Comparison of ENCODE assay signal across 1 cellular context in genomic region chr20:31720486-31721407, GRCh38.
TF ChIP-seq lines count a peak whose summit lies in the region.

No MANE protein-coding gene starts in this region.

TF ChIP-seq in HepG2, 621 proteins besides CTCF, POLR2A, EP300 and RAD21 (continues in another document):
- TF ChIP-seq MXI1 (IDR thresholded peaks at IDR 0.05; ENCODE audit: borderline replicate concordance, low read depth, low read length), result peak; percentile 86; the same call in 2 of the 3 replicates
- TF ChIP-seq ZNF615 (CRISPR knock-in tag; IDR thresholded peaks at IDR 0.05; ENCODE audit: borderline replicate concordance), result 0 out of 2 replicates have a peak, but pooled peaks have one; percentile 21
- 0 out of 2 replicates have a peak, but pooled peaks have one; percentile 17 for TF ChIP-seq FOXC1 (CRISPR knock-in tag; IDR thresholded peaks at IDR 0.05; ENCODE audit: borderline replicate concordance)
- peak; percentile 70 for TF ChIP-seq ZNF501 (CRISPR knock-in tag; IDR thresholded peaks at IDR 0.05)
- TF ChIP-seq HOXD1 (CRISPR knock-in tag; IDR thresholded peaks at IDR 0.05), result peak; percentile 86
- no peak for TF ChIP-seq ZNF780A (CRISPR knock-in tag; IDR thresholded peaks at IDR 0.05)
- TF ChIP-seq PAX8 (CRISPR knock-in tag; IDR thresholded peaks at IDR 0.05; ENCODE audit: borderline replicate concordance), result no peak
- peak; percentile 71; the same call in 1 of the 2 replicates for TF ChIP-seq ZNF878 (CRISPR knock-in tag; IDR thresholded peaks at IDR 0.05)
- peak; percentile 61; the same call in 1 of the 2 replicates for TF ChIP-seq ELF4 (CRISPR knock-in tag; IDR thresholded peaks at IDR 0.05; ENCODE audit: borderline replicate concordance)
- 0 out of 2 replicates have a peak, but pooled peaks have one; percentile 12 for TF ChIP-seq GZF1 (CRISPR knock-in tag; IDR thresholded peaks at IDR 0.05)
- no peak for TF ChIP-seq FIP1L1 (IDR thresholded peaks at IDR 0.05; ENCODE audit: borderline replicate concordance, insufficient read depth, low read depth, low read length)
- TF ChIP-seq ZNF713 (CRISPR knock-in tag; IDR thresholded peaks at IDR 0.05), result no peak; the same call in 1 of the 2 replicates
- TF ChIP-seq, protein P1, sequence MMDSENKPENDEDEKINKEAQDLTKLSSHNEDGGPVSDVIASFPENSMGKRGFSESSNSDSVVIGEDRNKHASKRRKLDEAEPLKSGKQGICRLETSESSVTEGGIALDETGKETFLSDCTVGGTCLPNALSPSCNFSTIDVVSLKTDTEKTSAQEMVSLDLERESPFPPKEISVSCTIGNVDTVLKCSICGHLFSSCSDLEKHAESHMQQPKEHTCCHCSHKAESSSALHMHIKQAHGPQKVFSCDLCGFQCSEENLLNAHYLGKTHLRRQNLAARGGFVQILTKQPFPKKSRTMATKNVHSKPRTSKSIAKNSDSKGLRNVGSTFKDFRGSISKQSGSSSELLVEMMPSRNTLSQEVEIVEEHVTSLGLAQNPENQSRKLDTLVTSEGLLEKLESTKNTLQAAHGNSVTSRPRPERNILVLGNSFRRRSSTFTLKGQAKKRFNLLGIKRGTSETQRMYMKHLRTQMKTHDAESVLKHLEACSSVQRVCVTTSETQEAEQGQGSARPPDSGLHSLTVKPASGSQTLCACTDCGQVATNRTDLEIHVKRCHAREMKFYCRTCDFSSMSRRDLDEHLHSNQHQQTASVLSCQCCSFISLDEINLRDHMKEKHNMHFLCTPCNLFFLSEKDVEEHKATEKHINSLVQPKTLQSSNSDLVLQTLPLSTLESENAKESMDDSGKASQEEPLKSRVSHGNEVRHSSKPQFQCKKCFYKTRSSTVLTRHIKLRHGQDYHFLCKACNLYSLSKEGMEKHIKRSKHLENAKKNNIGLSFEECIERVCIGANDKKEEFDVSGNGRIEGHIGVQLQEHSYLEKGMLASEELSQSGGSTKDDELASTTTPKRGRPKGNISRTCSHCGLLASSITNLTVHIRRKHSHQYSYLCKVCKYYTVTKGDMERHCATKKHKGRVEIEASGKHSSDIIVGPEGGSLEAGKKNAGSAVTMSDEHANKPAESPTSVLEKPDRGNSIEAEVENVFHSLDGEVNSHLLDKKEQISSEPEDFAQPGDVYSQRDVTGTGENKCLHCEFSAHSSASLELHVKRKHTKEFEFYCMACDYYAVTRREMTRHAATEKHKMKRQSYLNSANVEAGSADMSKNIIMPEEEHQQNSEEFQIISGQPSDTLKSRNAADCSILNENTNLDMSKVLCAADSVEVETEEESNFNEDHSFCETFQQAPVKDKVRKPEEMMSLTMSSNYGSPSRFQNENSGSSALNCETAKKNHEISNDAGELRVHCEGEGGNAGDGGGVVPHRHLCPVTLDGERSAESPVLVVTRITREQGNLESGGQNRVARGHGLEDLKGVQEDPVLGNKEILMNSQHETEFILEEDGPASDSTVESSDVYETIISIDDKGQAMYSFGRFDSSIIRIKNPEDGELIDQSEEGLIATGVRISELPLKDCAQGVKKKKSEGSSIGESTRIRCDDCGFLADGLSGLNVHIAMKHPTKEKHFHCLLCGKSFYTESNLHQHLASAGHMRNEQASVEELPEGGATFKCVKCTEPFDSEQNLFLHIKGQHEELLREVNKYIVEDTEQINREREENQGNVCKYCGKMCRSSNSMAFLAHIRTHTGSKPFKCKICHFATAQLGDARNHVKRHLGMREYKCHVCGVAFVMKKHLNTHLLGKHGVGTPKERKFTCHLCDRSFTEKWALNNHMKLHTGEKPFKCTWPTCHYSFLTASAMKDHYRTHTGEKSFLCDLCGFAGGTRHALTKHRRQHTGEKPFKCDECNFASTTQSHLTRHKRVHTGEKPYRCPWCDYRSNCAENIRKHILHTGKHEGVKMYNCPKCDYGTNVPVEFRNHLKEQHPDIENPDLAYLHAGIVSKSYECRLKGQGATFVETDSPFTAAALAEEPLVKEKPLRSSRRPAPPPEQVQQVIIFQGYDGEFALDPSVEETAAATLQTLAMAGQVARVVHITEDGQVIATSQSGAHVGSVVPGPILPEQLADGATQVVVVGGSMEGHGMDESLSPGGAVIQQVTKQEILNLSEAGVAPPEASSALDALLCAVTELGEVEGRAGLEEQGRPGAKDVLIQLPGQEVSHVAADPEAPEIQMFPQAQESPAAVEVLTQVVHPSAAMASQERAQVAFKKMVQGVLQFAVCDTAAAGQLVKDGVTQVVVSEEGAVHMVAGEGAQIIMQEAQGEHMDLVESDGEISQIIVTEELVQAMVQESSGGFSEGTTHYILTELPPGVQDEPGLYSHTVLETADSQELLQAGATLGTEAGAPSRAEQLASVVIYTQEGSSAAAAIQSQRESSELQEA (CRISPR knock-in tag; IDR thresholded peaks at IDR 0.05; ENCODE audit: not compliant biosample characterization), result no peak
- no peak for TF ChIP-seq ZNF33B (CRISPR knock-in tag; IDR thresholded peaks at IDR 0.05)
- TF ChIP-seq XBP1 (CRISPR knock-in tag; IDR thresholded peaks at IDR 0.05), result peak; percentile 17; the same call in 1 of the 2 replicates
- TF ChIP-seq, protein P2, sequence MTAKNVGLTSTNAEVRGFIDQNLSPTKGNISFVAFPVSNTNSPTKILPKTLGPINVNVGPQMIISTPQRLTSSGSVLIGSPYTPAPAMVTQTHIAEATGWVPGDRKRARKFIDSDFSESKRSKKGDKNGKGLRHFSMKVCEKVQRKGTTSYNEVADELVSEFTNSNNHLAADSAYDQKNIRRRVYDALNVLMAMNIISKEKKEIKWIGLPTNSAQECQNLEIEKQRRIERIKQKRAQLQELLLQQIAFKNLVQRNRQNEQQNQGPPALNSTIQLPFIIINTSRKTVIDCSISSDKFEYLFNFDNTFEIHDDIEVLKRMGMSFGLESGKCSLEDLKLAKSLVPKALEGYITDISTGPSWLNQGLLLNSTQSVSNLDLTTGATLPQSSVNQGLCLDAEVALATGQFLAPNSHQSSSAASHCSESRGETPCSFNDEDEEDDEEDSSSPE (CRISPR knock-in tag; IDR thresholded peaks at IDR 0.05), result peak; percentile 63
- peak; percentile 77 for TF ChIP-seq ONECUT2 (CRISPR knock-in tag; IDR thresholded peaks at IDR 0.05)
- TF ChIP-seq ZNF558 (CRISPR knock-in tag; IDR thresholded peaks at IDR 0.05; ENCODE audit: borderline replicate concordance), result no peak
- TF ChIP-seq HNF1A (IDR thresholded peaks at IDR 0.05; ENCODE audit: low read depth), result peak; percentile 65
- peak; percentile 88 for TF ChIP-seq HNF1A (CRISPR knock-in tag; IDR thresholded peaks at IDR 0.05; ENCODE audit: borderline replicate concordance)
- no peak for TF ChIP-seq CBX2 (IDR thresholded peaks at IDR 0.05; ENCODE audit: low read depth, low read length)
- peak; percentile 69; the same call in 1 of the 2 replicates for TF ChIP-seq CBX2 (CRISPR knock-in tag; IDR thresholded peaks at IDR 0.05; ENCODE audit: low read depth)
- no peak for TF ChIP-seq ZNF883 (CRISPR knock-in tag; IDR thresholded peaks at IDR 0.05; ENCODE audit: not compliant biosample characterization)
- TF ChIP-seq ZNF597 (CRISPR knock-in tag; IDR thresholded peaks at IDR 0.05), result no peak
- TF ChIP-seq CSRNP2 (CRISPR knock-in tag; conservative IDR thresholded peaks at IDR 0.05; ENCODE audit: low read depth), result no peak
- TF ChIP-seq, protein P3, sequence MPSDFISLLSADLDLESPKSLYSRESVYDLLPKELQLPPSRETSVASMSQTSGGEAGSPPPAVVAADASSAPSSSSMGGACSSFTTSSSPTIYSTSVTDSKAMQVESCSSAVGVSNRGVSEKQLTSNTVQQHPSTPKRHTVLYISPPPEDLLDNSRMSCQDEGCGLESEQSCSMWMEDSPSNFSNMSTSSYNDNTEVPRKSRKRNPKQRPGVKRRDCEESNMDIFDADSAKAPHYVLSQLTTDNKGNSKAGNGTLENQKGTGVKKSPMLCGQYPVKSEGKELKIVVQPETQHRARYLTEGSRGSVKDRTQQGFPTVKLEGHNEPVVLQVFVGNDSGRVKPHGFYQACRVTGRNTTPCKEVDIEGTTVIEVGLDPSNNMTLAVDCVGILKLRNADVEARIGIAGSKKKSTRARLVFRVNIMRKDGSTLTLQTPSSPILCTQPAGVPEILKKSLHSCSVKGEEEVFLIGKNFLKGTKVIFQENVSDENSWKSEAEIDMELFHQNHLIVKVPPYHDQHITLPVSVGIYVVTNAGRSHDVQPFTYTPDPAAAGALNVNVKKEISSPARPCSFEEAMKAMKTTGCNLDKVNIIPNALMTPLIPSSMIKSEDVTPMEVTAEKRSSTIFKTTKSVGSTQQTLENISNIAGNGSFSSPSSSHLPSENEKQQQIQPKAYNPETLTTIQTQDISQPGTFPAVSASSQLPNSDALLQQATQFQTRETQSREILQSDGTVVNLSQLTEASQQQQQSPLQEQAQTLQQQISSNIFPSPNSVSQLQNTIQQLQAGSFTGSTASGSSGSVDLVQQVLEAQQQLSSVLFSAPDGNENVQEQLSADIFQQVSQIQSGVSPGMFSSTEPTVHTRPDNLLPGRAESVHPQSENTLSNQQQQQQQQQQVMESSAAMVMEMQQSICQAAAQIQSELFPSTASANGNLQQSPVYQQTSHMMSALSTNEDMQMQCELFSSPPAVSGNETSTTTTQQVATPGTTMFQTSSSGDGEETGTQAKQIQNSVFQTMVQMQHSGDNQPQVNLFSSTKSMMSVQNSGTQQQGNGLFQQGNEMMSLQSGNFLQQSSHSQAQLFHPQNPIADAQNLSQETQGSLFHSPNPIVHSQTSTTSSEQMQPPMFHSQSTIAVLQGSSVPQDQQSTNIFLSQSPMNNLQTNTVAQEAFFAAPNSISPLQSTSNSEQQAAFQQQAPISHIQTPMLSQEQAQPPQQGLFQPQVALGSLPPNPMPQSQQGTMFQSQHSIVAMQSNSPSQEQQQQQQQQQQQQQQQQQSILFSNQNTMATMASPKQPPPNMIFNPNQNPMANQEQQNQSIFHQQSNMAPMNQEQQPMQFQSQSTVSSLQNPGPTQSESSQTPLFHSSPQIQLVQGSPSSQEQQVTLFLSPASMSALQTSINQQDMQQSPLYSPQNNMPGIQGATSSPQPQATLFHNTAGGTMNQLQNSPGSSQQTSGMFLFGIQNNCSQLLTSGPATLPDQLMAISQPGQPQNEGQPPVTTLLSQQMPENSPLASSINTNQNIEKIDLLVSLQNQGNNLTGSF (CRISPR knock-in tag; IDR thresholded peaks at IDR 0.05), result 0 out of 2 replicates have a peak, but pooled peaks have one; percentile 63
- peak; percentile 63 for TF ChIP-seq THAP11 (CRISPR knock-in tag; IDR thresholded peaks at IDR 0.05)
- TF ChIP-seq ZNF530 (CRISPR knock-in tag; IDR thresholded peaks at IDR 0.05; ENCODE audit: low read depth), result no peak; the same call in 1 of the 2 replicates
- no peak for TF ChIP-seq CBFB (CRISPR knock-in tag; IDR thresholded peaks at IDR 0.05)
- peak; percentile 59; the same call in 1 of the 2 replicates for TF ChIP-seq SOX13 (IDR thresholded peaks at IDR 0.05)
- TF ChIP-seq SOX13 (CRISPR knock-in tag; conservative IDR thresholded peaks at IDR 0.05 in 1 of 2, IDR thresholded peaks at IDR 0.05 in 1 of 2), result peak; percentile 63 to 89
- TF ChIP-seq RFXAP (CRISPR knock-in tag; IDR thresholded peaks at IDR 0.05; ENCODE audit: borderline replicate concordance), result peak; percentile 86
- TF ChIP-seq KLF13 (CRISPR knock-in tag; IDR thresholded peaks at IDR 0.05), result 0 out of 2 replicates have a peak, but pooled peaks have one; percentile 59
- TF ChIP-seq, protein P4, sequence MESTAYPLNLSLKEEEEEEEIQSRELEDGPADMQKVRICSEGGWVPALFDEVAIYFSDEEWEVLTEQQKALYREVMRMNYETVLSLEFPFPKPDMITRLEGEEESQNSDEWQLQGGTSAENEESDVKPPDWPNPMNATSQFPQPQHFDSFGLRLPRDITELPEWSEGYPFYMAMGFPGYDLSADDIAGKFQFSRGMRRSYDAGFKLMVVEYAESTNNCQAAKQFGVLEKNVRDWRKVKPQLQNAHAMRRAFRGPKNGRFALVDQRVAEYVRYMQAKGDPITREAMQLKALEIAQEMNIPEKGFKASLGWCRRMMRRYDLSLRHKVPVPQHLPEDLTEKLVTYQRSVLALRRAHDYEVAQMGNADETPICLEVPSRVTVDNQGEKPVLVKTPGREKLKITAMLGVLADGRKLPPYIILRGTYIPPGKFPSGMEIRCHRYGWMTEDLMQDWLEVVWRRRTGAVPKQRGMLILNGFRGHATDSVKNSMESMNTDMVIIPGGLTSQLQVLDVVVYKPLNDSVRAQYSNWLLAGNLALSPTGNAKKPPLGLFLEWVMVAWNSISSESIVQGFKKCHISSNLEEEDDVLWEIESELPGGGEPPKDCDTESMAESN (CRISPR knock-in tag; conservative IDR thresholded peaks at IDR 0.05), result no peak
